Comparison of ENCODE assay signal across 8 cellular contexts in genomic region chr1:159171688-159172501, GRCh38. TPM values are rescaled to one million over a fixed set of nuclear protein-coding genes. Genes with fewer than 3 reads are reported as not detected.
A peak's percentile ranks its signal among the peaks of the same experiment; 100 is the strongest.
DNase-seq lines count a peak whose midpoint lies in the region; ATAC-seq, FAIRE-seq and TF ChIP-seq lines count a peak whose summit lies in the region.
"Had no signal": no experiment of that assay in that cellular context is flagged by ENCODE, and none has a peak within 500 bp of the region (broad histone marks: within the 10 kb centered on the region; RNA-seq: fewer than 3 reads in every experiment).

No MANE protein-coding gene starts in this region.

- under 1% methylated on average over 48 of the region's 49 CpGs for WGBS in HUES64

- peak overlapping the region; percentile 83 for H3K4me3 Mint-ChIP-seq in MCF 10A (ENCODE audit: unreplicated experiment)

- H3K4me1 ChIP-seq in HUES64 (ENCODE audit: insufficient read depth, low read length) (no peaks in the 10 kb centered on the region), kidney (ENCODE audit: control insufficient read depth in 1 of 2, insufficient read depth in 1 of 2, low read depth in 1 of 2, low read length in 2 of 2) (no peaks in the 10 kb centered on the region), stomach smooth muscle (ENCODE audit: control insufficient read depth, insufficient read depth, low read length) (peaks cover 12% of the 10 kb centered on the region)

- H3K27ac Mint-ChIP-seq in MCF 10A (ENCODE audit: low read depth, unreplicated experiment), result peak overlapping the region; percentile 1

- DNase-seq in MCF 10A (ENCODE audit: unreplicated experiment) (peak; percentile 44), kidney (peak; percentile 68), dedifferentiated amniotic fluid mesenchymal stem cell (ENCODE audit: extremely low spot score) (no peak), HEK293T (ENCODE audit: extremely low spot score) (no peak)

- H3K27ac ChIP-seq in HUES64 (ENCODE audit: low read depth, low read length) (no peak overlapping the region), kidney (ENCODE audit: low read depth in 2 of 2, low read length in 2 of 2) (no peak overlapping the region), stomach smooth muscle (ENCODE audit: low read length) (no peak overlapping the region)
- H3K27ac ChIP-seq: epithelial cell of prostate had no signal

- H3K4me1 Mint-ChIP-seq in MCF 10A (ENCODE audit: insufficient read depth, unreplicated experiment), result peaks cover 60% of the 10 kb centered on the region

- no peaks in the 10 kb centered on the region for H3K36me3 ChIP-seq in HUES64 (ENCODE audit: insufficient read depth, low read length)
- no peaks in the 10 kb centered on the region for H3K36me3 ChIP-seq in kidney (ENCODE audit: control insufficient read depth in 1 of 2, insufficient read depth in 2 of 2, low read length in 2 of 2)
- no peaks in the 10 kb centered on the region for H3K36me3 ChIP-seq in stomach smooth muscle (ENCODE audit: control insufficient read depth in 2 of 2, insufficient read depth in 2 of 2, low read length in 2 of 2)

- H3K9ac ChIP-seq in HUES64 (ENCODE audit: low read depth, low read length) (peak overlapping the region; percentile 20; the same call in 1 of the 2 replicates), kidney (ENCODE audit: low read length in 2 of 2) (no peak overlapping the region), stomach smooth muscle (ENCODE audit: low read length in 2 of 2) (no peak overlapping the region)

- TF ChIP-seq CTCF in MCF 10A (IDR thresholded peaks at IDR 0.05; ENCODE audit: unreplicated experiment) (no peak), kidney (IDR thresholded peaks at IDR 0.05; ENCODE audit: borderline replicate concordance, extremely low read depth, insufficient read depth) (no peak)

- H3K9me3 ChIP-seq in HUES64 (ENCODE audit: insufficient read depth, low read depth, low read length) (no peaks in the 10 kb centered on the region), kidney (ENCODE audit: control insufficient read depth in 1 of 2, low read length in 2 of 2) (no peaks in the 10 kb centered on the region), stomach smooth muscle (ENCODE audit: control insufficient read depth in 2 of 2, low read length in 2 of 2) (no peaks in the 10 kb centered on the region)

- ATAC-seq in HG03097 (IDR thresholded peaks at IDR 0.05; ENCODE audit: low FRiP score, unreplicated experiment), result no peak

- no peaks in the 10 kb centered on the region for H3K9me3 Mint-ChIP-seq in MCF 10A (ENCODE audit: unreplicated experiment)

- peaks cover 34% of the 10 kb centered on the region for H3K36me3 Mint-ChIP-seq in MCF 10A (ENCODE audit: insufficient read depth, unreplicated experiment)

- BruUV-seq in MCF 10A (replicated peaks; lab: Mats Ljungman, UMichigan), result TSS peak; percentile 48

- POLR2A ChIA-PET in MCF 10A (lab: Yijun Ruan, JAX), result interaction anchor here (1.0 to 1.6 kb wide), 3 partner anchors 10 to 54 kb away, joined by 3 to 5 read pairs (median 4); no protein-coding TSS in a partner anchor
- POLR2A ChIA-PET in HEK293T (lab: Yijun Ruan, JAX), result no interaction called here

- H3K4me3 ChIP-seq in HUES64 (ENCODE audit: low read length), result peak overlapping the region; percentile 95
- no peak overlapping the region for H3K4me3 ChIP-seq in kidney (ENCODE audit: low read length in 2 of 2)
- H3K4me3 ChIP-seq in stomach smooth muscle (ENCODE audit: low read length in 2 of 2), result peak overlapping the region; percentile 65 to 66

- H3K27me3 Mint-ChIP-seq in MCF 10A (ENCODE audit: insufficient read depth, unreplicated experiment), result peaks cover 11% of the 10 kb centered on the region

- CTCF ChIA-PET in MCF 10A (lab: Yijun Ruan, JAX), result interaction anchor here (0.6 to 14.1 kb wide), 7 partner anchors 10 to 665 kb away, joined by 3 to 386 read pairs (median 9); partner anchors contain the start of gene ACKR1
- CTCF ChIA-PET in HEK293T (lab: Yijun Ruan, JAX), result no interaction called here

- H3K27me3 ChIP-seq in HUES64 (ENCODE audit: insufficient read depth, low read length) (peaks cover 13% of the 10 kb centered on the region; the same call in 1 of the 2 replicates), stomach smooth muscle (ENCODE audit: control insufficient read depth in 1 of 2, insufficient read depth in 2 of 2, low read length in 2 of 2) (peaks cover 24 to 42% of the 10 kb centered on the region in 2 donors)

- no peak for FAIRE-seq in kidney (lab: Jason Lieb, UNC)

- intact Hi-C loops in MCF 10A (cut with micrococcal nuclease), result no loop called here
- intact Hi-C loops in kidney (cut with DNase I), result no loop called here

TF ChIP-seq in HEK293T, 16 proteins besides CTCF, POLR2A, EP300 and RAD21:
- TF ChIP-seq LEF1 (IDR thresholded peaks at IDR 0.05; ENCODE audit: borderline replicate concordance) (no peak), FOXK2 (IDR thresholded peaks at IDR 0.05) (no peak), TARDBP (IDR thresholded peaks at IDR 0.05) (no peak), NFRKB (IDR thresholded peaks at IDR 0.05) (no peak), CTBP1 (IDR thresholded peaks at IDR 0.05; ENCODE audit: borderline replicate concordance) (no peak), FOXM1 (IDR thresholded peaks at IDR 0.05; ENCODE audit: borderline replicate concordance) (no peak), L3MBTL2 (conservative IDR thresholded peaks at IDR 0.05) (no peak), FOXA1 (IDR thresholded peaks at IDR 0.05) (no peak), SP1 (IDR thresholded peaks at IDR 0.05) (no peak), SUZ12 (IDR thresholded peaks at IDR 0.05) (no peak), ZNF384 (IDR thresholded peaks at IDR 0.05) (no peak), BHLHE40 (IDR thresholded peaks at IDR 0.05; ENCODE audit: borderline replicate concordance) (no peak), PKNOX1 (IDR thresholded peaks at IDR 0.05) (no peak), HDGF (IDR thresholded peaks at IDR 0.05; ENCODE audit: borderline replicate concordance) (no peak), ELF4 (IDR thresholded peaks at IDR 0.05) (no peak), ARNT (IDR thresholded peaks at IDR 0.05) (no peak)

RNA-seq across cellular contexts. Expression of gene CADM3, which starts 0.5 kb away (rescaled TPM):
- 5.2 TPM for polyA plus RNA-seq in HUES64 (2013, experiment 1 of 2)
- 6.8 TPM for polyA plus RNA-seq in HUES64 (2013, experiment 2 of 2)
- 207 and 222 TPM in 2 replicates for total RNA-seq in MCF 10A (2022)
- total RNA-seq in kidney, result 25.8 TPM
- 0.56 TPM for polyA plus RNA-seq in kidney (ENCODE audit: insufficient read depth, low read depth, low replicate concordance)

RNA-seq across cellular contexts. Expression of gene ACKR1, which starts 32.8 kb away (rescaled TPM):
- 0.40 TPM for polyA plus RNA-seq in HUES64 (2013, experiment 1 of 2)
- 0.32 TPM for polyA plus RNA-seq in HUES64 (2013, experiment 2 of 2)
- total RNA-seq in MCF 10A (2022) (45.6 and 47.6 TPM in 2 replicates), kidney (142 TPM)
- polyA plus RNA-seq in kidney (ENCODE audit: insufficient read depth, low read depth, low replicate concordance), result 3.4 TPM

Comparison
In these comparisons a context has a peak if more than half of its experiments do, and no peak if none do; other contexts are left out.
1. H3K4me3 ChIP-seq: peak in HUES64 (single experiment) and stomach smooth muscle (2 of 2); none in kidney (0 of 2).
2. DNase-seq: peak in MCF 10A (single experiment) and kidney (single experiment); none in dedifferentiated amniotic fluid mesenchymal stem cell (single experiment) and HEK293T (single experiment).